1 cellular context compared by ENCODE assay signal in genomic region chr12:104593482-104593881, GRCh38.
TF ChIP-seq lines count a peak whose summit lies in the region.

No MANE protein-coding gene starts in this region.

TF ChIP-seq in K562, 482 proteins besides CTCF, POLR2A, EP300 and RAD21 (continued from another document):
- TF ChIP-seq, protein P1, sequence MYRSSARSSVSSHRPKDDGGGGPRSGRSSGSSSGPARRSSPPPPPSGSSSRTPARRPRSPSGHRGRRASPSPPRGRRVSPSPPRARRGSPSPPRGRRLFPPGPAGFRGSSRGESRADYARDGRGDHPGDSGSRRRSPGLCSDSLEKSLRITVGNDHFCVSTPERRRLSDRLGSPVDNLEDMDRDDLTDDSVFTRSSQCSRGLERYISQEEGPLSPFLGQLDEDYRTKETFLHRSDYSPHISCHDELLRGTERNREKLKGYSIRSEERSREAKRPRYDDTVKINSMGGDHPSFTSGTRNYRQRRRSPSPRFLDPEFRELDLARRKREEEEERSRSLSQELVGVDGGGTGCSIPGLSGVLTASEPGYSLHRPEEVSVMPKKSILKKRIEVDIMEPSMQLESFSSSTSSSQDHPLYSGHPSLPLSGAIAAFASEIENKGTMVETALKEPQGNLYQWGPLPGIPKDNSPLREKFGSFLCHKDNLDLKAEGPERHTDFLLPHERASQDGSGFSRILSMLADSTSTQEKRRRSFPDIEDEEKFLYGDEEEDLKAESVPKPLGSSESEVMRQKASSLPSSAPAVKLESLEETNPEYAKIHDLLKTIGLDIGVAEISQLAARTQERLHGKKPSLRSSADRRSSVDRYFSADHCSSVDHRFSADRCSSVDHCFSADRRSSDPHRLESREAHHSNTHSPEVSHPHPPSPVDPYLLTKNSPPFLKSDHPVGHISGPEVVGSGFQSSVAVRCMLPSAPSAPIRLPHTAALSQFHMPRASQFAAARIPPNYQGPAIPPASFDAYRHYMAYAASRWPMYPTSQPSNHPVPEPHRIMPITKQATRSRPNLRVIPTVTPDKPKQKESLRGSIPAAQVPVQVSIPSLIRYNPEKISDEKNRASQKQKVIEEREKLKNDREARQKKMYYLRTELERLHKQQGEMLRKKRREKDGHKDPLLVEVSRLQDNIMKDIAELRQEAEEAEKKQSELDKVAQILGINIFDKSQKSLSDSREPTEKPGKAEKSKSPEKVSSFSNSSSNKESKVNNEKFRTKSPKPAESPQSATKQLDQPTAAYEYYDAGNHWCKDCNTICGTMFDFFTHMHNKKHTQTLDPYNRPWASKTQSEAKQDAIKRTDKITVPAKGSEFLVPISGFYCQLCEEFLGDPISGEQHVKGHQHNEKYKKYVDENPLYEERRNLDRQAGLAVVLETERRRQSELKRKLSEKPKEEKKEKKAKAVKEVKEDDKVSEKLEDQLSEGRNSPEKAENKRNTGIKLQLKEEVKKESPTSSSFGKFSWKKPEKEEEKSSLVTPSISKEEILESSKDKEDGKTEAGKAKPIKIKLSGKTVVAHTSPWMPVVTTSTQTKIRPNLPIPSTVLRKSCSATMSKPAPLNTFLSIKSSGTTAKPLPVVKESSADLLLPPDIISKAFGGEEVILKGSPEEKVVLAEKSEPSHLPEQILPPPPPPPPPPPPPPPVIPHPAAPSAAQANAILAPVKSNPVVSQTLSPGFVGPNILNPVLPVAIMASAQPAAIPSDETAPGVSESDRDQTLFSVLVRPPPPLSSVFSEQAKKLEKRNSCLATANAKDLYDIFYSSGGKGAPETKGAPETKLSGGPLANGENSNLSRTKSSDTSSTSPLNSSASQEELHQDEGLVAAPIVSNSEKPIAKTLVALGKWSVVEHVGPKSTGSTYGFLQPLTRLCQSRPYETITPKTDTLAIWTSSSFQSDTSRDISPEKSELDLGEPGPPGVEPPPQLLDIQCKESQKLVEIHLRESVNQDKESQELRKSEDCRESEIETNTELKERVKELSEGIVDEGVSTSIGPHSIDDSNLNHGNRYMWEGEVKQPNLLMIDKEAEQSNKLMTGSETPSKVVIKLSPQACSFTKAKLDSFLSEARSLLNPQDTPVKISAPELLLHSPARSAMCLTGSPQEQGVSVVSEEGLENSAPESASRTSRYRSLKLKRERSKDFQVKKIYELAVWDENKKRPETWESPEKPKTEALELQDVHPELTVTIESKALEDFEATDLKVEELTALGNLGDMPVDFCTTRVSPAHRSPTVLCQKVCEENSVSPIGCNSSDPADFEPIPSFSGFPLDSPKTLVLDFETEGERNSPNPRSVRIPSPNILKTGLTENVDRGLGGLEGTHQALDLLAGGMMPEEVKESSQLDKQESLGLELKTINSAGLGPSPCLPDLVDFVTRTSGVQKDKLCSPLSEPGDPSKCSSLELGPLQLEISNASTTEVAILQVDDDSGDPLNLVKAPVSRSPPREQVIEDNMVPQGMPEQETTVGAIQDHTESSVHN (IDR thresholded peaks at IDR 0.05; ENCODE audit: borderline replicate concordance in 1 of 2, low read depth in 1 of 2), result 0 out of 4 replicates have a peak, but pooled peaks of 1 of the 2 experiments have one; percentile 15
- TF ChIP-seq HNRNPLL (IDR thresholded peaks at IDR 0.05; ENCODE audit: low read depth, low read length, poor library complexity, severe bottlenecking), result no peak
- TF ChIP-seq, protein P2, sequence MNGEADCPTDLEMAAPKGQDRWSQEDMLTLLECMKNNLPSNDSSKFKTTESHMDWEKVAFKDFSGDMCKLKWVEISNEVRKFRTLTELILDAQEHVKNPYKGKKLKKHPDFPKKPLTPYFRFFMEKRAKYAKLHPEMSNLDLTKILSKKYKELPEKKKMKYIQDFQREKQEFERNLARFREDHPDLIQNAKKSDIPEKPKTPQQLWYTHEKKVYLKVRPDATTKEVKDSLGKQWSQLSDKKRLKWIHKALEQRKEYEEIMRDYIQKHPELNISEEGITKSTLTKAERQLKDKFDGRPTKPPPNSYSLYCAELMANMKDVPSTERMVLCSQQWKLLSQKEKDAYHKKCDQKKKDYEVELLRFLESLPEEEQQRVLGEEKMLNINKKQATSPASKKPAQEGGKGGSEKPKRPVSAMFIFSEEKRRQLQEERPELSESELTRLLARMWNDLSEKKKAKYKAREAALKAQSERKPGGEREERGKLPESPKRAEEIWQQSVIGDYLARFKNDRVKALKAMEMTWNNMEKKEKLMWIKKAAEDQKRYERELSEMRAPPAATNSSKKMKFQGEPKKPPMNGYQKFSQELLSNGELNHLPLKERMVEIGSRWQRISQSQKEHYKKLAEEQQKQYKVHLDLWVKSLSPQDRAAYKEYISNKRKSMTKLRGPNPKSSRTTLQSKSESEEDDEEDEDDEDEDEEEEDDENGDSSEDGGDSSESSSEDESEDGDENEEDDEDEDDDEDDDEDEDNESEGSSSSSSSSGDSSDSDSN (IDR thresholded peaks at IDR 0.05; ENCODE audit: borderline replicate concordance in 1 of 2, low read depth in 2 of 2, low read length in 2 of 2), result no peak
- no peak for TF ChIP-seq HDAC3 (IDR thresholded peaks at IDR 0.05; ENCODE audit: borderline replicate concordance, partially characterized antibody)
- no peak for TF ChIP-seq NR2C2 (CRISPR knock-in tag; IDR thresholded peaks at IDR 0.05)
- no peak for TF ChIP-seq NR2C2 (tag; IDR thresholded peaks at IDR 0.05)
- no peak for TF ChIP-seq SRF (CRISPR knock-in tag; IDR thresholded peaks at IDR 0.05)
- TF ChIP-seq, protein P3, sequence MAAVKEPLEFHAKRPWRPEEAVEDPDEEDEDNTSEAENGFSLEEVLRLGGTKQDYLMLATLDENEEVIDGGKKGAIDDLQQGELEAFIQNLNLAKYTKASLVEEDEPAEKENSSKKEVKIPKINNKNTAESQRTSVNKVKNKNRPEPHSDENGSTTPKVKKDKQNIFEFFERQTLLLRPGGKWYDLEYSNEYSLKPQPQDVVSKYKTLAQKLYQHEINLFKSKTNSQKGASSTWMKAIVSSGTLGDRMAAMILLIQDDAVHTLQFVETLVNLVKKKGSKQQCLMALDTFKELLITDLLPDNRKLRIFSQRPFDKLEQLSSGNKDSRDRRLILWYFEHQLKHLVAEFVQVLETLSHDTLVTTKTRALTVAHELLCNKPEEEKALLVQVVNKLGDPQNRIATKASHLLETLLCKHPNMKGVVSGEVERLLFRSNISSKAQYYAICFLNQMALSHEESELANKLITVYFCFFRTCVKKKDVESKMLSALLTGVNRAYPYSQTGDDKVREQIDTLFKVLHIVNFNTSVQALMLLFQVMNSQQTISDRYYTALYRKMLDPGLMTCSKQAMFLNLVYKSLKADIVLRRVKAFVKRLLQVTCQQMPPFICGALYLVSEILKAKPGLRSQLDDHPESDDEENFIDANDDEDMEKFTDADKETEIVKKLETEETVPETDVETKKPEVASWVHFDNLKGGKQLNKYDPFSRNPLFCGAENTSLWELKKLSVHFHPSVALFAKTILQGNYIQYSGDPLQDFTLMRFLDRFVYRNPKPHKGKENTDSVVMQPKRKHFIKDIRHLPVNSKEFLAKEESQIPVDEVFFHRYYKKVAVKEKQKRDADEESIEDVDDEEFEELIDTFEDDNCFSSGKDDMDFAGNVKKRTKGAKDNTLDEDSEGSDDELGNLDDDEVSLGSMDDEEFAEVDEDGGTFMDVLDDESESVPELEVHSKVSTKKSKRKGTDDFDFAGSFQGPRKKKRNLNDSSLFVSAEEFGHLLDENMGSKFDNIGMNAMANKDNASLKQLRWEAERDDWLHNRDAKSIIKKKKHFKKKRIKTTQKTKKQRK (IDR thresholded peaks at IDR 0.05; ENCODE audit: borderline replicate concordance, low read depth, low read length), result no peak
- TF ChIP-seq MYBL2 (IDR thresholded peaks at IDR 0.05; ENCODE audit: low read depth), result peak; percentile 57
- TF ChIP-seq MYBL2 (CRISPR knock-in tag; IDR thresholded peaks at IDR 0.05; ENCODE audit: borderline replicate concordance), result no peak
- peak; percentile 81; the same call in 1 of the 2 replicates for TF ChIP-seq CBX1 (IDR thresholded peaks at IDR 0.05; ENCODE audit: low read depth)
- no peak for TF ChIP-seq ZNF197 (CRISPR knock-in tag; IDR thresholded peaks at IDR 0.05; ENCODE audit: low read depth)
- TF ChIP-seq CHD4 (IDR thresholded peaks at IDR 0.05; ENCODE audit: insufficient read depth, insufficient replicate concordance, low read depth, low read length, poor library complexity, severe bottlenecking), result peak; percentile 55
- 0 out of 2 replicates have a peak, but pooled peaks have one; percentile 40 for TF ChIP-seq DMBX1 (CRISPR knock-in tag; IDR thresholded peaks at IDR 0.05; ENCODE audit: borderline replicate concordance)
- TF ChIP-seq ZFPM2 (CRISPR knock-in tag; IDR thresholded peaks at IDR 0.05), result no peak
